In the genomic region with DNA sequence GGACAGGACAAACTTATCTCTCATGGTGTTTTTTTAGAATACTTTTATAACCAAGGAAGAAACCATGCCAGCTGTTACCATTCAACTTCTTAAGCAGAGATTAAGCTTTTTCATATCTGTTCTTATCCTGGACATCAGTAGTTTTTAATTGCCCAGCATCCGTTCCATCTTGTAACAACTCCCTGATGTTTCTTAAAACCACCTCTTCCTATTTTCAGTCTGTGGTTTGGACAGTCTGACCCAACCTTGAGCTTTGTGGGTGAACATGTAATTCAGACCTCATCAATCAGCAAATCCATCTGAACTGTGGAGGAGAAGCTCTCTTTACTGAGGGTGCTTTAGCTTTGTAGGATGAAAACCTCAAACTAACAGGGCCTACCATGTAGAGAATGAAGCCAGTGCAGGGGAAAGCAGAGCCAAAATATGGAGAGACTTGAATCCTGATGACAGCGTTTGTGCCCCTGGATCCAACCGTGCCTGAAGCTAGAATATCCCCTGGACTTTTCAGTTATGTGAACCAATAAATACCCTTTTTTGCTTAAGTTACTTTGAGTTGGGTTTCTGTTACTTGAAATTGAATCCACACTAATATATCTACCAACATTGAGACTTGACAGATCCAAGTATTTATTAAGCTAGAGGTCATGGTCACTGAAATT, we compare ENCODE assay signal across 1 cellular context.
TF ChIP-seq lines count a peak whose summit lies in the region.

No MANE protein-coding gene starts in this region.

TF ChIP-seq in GM12878, 131 proteins besides CTCF, POLR2A, EP300 and RAD21 (continued from another document):
- TF ChIP-seq, protein P1, sequence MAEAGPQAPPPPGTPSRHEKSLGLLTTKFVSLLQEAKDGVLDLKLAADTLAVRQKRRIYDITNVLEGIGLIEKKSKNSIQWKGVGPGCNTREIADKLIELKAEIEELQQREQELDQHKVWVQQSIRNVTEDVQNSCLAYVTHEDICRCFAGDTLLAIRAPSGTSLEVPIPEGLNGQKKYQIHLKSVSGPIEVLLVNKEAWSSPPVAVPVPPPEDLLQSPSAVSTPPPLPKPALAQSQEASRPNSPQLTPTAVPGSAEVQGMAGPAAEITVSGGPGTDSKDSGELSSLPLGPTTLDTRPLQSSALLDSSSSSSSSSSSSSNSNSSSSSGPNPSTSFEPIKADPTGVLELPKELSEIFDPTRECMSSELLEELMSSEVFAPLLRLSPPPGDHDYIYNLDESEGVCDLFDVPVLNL (IDR thresholded peaks at IDR 0.05; ENCODE audit: low read depth, low read length): no peak
